Comparison of ENCODE assay signal across 8 cellular contexts in genomic region chr15:38254065-38254883, GRCh38. TPM values are rescaled to one million over a fixed set of nuclear protein-coding genes. Genes with fewer than 3 reads are reported as not detected.
A peak's percentile ranks its signal among the peaks of the same experiment; 100 is the strongest.
DNase-seq lines count a peak whose midpoint lies in the region; ATAC-seq and TF ChIP-seq lines count a peak whose summit lies in the region.

No MANE protein-coding gene starts in this region.

- peak overlapping the region; percentile 85 for H3K4me3 ChIP-seq in fibroblast of mammary gland (ENCODE audit: control insufficient read depth, low read depth, low read length)

- no peaks in the 10 kb centered on the region for H3K36me3 Mint-ChIP-seq in activated T-cell treated with anti-CD3 and anti-CD28 coated beads, Interleukin-2, amount 50 U/mL, for 24 hours (ENCODE audit: low read depth)
- no peaks in the 10 kb centered on the region for H3K36me3 Mint-ChIP-seq in natural killer cell treated with Interleukin-12 subunit alpha and Interleukin-12 subunit beta and Interleukin-15 and Interleukin-18, amount 100 ng/mL, for 72 hours

- H3K4me1 Mint-ChIP-seq in activated T-cell treated with anti-CD3 and anti-CD28 coated beads, Interleukin-2, amount 50 U/mL, for 24 hours (ENCODE audit: low read depth) = peaks cover 33% of the 10 kb centered on the region
- H3K4me1 Mint-ChIP-seq in natural killer cell treated with Interleukin-12 subunit alpha and Interleukin-12 subunit beta and Interleukin-15 and Interleukin-18, amount 100 ng/mL, for 72 hours (ENCODE audit: low read depth in 2 of 2) = peaks cover 25 to 35% of the 10 kb centered on the region in 2 donors

- H3K4me3 Mint-ChIP-seq in activated T-cell treated with anti-CD3 and anti-CD28 coated beads, Interleukin-2, amount 50 U/mL, for 24 hours = peak overlapping the region; percentile 82
- H3K4me3 Mint-ChIP-seq in natural killer cell treated with Interleukin-12 subunit alpha and Interleukin-12 subunit beta and Interleukin-15 and Interleukin-18, amount 100 ng/mL, for 72 hours = peak overlapping the region; percentile 89

- no peaks in the 10 kb centered on the region for H3K9me3 Mint-ChIP-seq in activated T-cell treated with anti-CD3 and anti-CD28 coated beads, Interleukin-2, amount 50 U/mL, for 24 hours
- H3K9me3 Mint-ChIP-seq in natural killer cell treated with Interleukin-12 subunit alpha and Interleukin-12 subunit beta and Interleukin-15 and Interleukin-18, amount 100 ng/mL, for 72 hours = no peaks in the 10 kb centered on the region

- peaks cover 34% of the 10 kb centered on the region for H3K27me3 Mint-ChIP-seq in activated T-cell treated with anti-CD3 and anti-CD28 coated beads, Interleukin-2, amount 50 U/mL, for 24 hours
- peaks cover 8 to 10% of the 10 kb centered on the region in 2 donors for H3K27me3 Mint-ChIP-seq in natural killer cell treated with Interleukin-12 subunit alpha and Interleukin-12 subunit beta and Interleukin-15 and Interleukin-18, amount 100 ng/mL, for 72 hours

- peak; percentile 67 for ATAC-seq in GM18502 (IDR thresholded peaks at IDR 0.05; ENCODE audit: poor library complexity, unreplicated experiment)
- ATAC-seq in HG03066 (IDR thresholded peaks at IDR 0.05; ENCODE audit: low read depth, unreplicated experiment) = peak; percentile 48
- no peak for ATAC-seq in natural killer cell treated with Interleukin-12 subunit alpha and Interleukin-12 subunit beta and Interleukin-15 and Interleukin-18, amount 100 ng/mL, for 72 hours
- no peak for ATAC-seq in GM21529 (IDR thresholded peaks at IDR 0.05; ENCODE audit: unreplicated experiment)

- in situ Hi-C loops in ACHN (cut with HindIII; ENCODE audit: low pct_ligation_motif_present, low pct_unique_long_range_greater_than_20kb, low sequenced_read_pairs) = no loop called here

- TF ChIP-seq CTCF in fibroblast of mammary gland (conservative IDR thresholded peaks at IDR 0.05; ENCODE audit: control insufficient read depth, insufficient read depth, low read depth, low read length) = no peak

- DNase-seq in ACHN (peak; percentile 56), NCI-H345 treated with DMSO at 0.1 percent for 48 hours (lab: John Stamatoyannopoulos, UW; ENCODE audit: unreplicated experiment) (peak; percentile 65), fibroblast of mammary gland (ENCODE audit: low read depth) (peak; percentile 67)
- DNase-seq in activated T-cell treated with anti-CD3 and anti-CD28 coated beads, Interleukin-2, amount 50 U/mL, for 24 hours = no peak
- no peak for DNase-seq in natural killer cell treated with Interleukin-12 subunit alpha and Interleukin-12 subunit beta and Interleukin-15 and Interleukin-18, amount 100 ng/mL, for 72 hours (ENCODE audit: low spot score)

- peak overlapping the region; percentile 84 for H3K27ac Mint-ChIP-seq in activated T-cell treated with anti-CD3 and anti-CD28 coated beads, Interleukin-2, amount 50 U/mL, for 24 hours
- peak overlapping the region; percentile 37 to 48 for H3K27ac Mint-ChIP-seq in natural killer cell treated with Interleukin-12 subunit alpha and Interleukin-12 subunit beta and Interleukin-15 and Interleukin-18, amount 100 ng/mL, for 72 hours

RNA-seq across cellular contexts. Expression of gene SPRED1, which starts 1.6 kb away (rescaled TPM):
- total RNA-seq in natural killer cell treated with Interleukin-12 subunit alpha and Interleukin-12 subunit beta and Interleukin-15 and Interleukin-18, amount 100 ng/mL, for 72 hours = 1 to 10 TPM in 1 of 2 donors, under 1 TPM in 1; 0.89 to 1.1 TPM

Comparison
In these comparisons a context has a peak if more than half of its experiments do, and no peak if none do; other contexts are left out.
1. DNase-seq: peak in ACHN (single experiment), NCI-H345 treated with DMSO at 0.1 percent for 48 hours (single experiment) and fibroblast of mammary gland (single experiment); none in activated T-cell treated with anti-CD3 and anti-CD28 coated beads, Interleukin-2, amount 50 U/mL, for 24 hours (single experiment) and natural killer cell treated with Interleukin-12 subunit alpha and Interleukin-12 subunit beta and Interleukin-15 and Interleukin-18, amount 100 ng/mL, for 72 hours (single experiment).
2. ATAC-seq: peak in GM18502 (single experiment) and HG03066 (single experiment); none in natural killer cell treated with Interleukin-12 subunit alpha and Interleukin-12 subunit beta and Interleukin-15 and Interleukin-18, amount 100 ng/mL, for 72 hours (0 of 2) and GM21529 (single experiment).